ENCODE assay signal across 1 cellular context in genomic region chr2:189441709-189442074, GRCh38.
TF ChIP-seq lines count a peak whose summit lies in the region.

No MANE protein-coding gene starts in this region.

TF ChIP-seq in HepG2, 621 proteins besides CTCF, POLR2A, EP300 and RAD21 (continued from another document and continues in another):
- TF ChIP-seq, protein P1, sequence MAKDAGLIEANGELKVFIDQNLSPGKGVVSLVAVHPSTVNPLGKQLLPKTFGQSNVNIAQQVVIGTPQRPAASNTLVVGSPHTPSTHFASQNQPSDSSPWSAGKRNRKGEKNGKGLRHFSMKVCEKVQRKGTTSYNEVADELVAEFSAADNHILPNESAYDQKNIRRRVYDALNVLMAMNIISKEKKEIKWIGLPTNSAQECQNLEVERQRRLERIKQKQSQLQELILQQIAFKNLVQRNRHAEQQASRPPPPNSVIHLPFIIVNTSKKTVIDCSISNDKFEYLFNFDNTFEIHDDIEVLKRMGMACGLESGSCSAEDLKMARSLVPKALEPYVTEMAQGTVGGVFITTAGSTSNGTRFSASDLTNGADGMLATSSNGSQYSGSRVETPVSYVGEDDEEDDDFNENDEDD (CRISPR knock-in tag; IDR thresholded peaks at IDR 0.05; ENCODE audit: borderline replicate concordance) = no peak
- TF ChIP-seq FOSL1 (CRISPR knock-in tag; IDR thresholded peaks at IDR 0.05; ENCODE audit: borderline replicate concordance) (no peak), ZNF232 (CRISPR knock-in tag; IDR thresholded peaks at IDR 0.05; ENCODE audit: borderline replicate concordance) (no peak), IKZF4 (CRISPR knock-in tag; IDR thresholded peaks at IDR 0.05; ENCODE audit: borderline replicate concordance, low read depth, not compliant biosample characterization) (no peak), MTA3 (CRISPR knock-in tag; IDR thresholded peaks at IDR 0.05) (no peak), ZNF569 (CRISPR knock-in tag; IDR thresholded peaks at IDR 0.05; ENCODE audit: borderline replicate concordance) (no peak), MED13 (CRISPR knock-in tag; IDR thresholded peaks at IDR 0.05) (0 out of 2 replicates have a peak, but pooled peaks have one; percentile 18), ZNF549 (CRISPR knock-in tag; IDR thresholded peaks at IDR 0.05) (no peak), ZNF879 (CRISPR knock-in tag; IDR thresholded peaks at IDR 0.05) (no peak; the same call in 1 of the 2 replicates), AKNA (CRISPR knock-in tag; IDR thresholded peaks at IDR 0.05; ENCODE audit: borderline replicate concordance) (no peak), PAWR (CRISPR knock-in tag; IDR thresholded peaks at IDR 0.05; ENCODE audit: borderline replicate concordance) (no peak), ZNF598 (CRISPR knock-in tag; IDR thresholded peaks at IDR 0.05; ENCODE audit: borderline replicate concordance) (no peak), GMEB2 (CRISPR knock-in tag; IDR thresholded peaks at IDR 0.05; ENCODE audit: low read depth) (no peak), ZNF234 (CRISPR knock-in tag; conservative IDR thresholded peaks at IDR 0.05) (no peak), NFKB2 (CRISPR knock-in tag; IDR thresholded peaks at IDR 0.05; ENCODE audit: borderline replicate concordance) (peak; percentile 13), WIZ (CRISPR knock-in tag; IDR thresholded peaks at IDR 0.05) (no peak), PBX2 (CRISPR knock-in tag; IDR thresholded peaks at IDR 0.05) (no peak), GFI1 (CRISPR knock-in tag; IDR thresholded peaks at IDR 0.05; ENCODE audit: borderline replicate concordance) (no peak), MZF1 (CRISPR knock-in tag; IDR thresholded peaks at IDR 0.05; ENCODE audit: borderline replicate concordance) (no peak), ZNF264 (CRISPR knock-in tag; IDR thresholded peaks at IDR 0.05) (0 out of 2 replicates have a peak, but pooled peaks have one; percentile 1), ZNF530 (CRISPR knock-in tag; IDR thresholded peaks at IDR 0.05; ENCODE audit: low read depth) (no peak), MTERF4 (CRISPR knock-in tag; IDR thresholded peaks at IDR 0.05) (peak; percentile 10; the same call in 1 of the 2 replicates), ZNF7 (CRISPR knock-in tag; IDR thresholded peaks at IDR 0.05) (no peak), PITX1 (CRISPR knock-in tag; IDR thresholded peaks at IDR 0.05) (no peak), ZNF775 (CRISPR knock-in tag; IDR thresholded peaks at IDR 0.05; ENCODE audit: borderline replicate concordance) (no peak), HMGA1 (CRISPR knock-in tag; conservative IDR thresholded peaks at IDR 0.05) (no peak), DPF2 (CRISPR knock-in tag; IDR thresholded peaks at IDR 0.05; ENCODE audit: borderline replicate concordance, low read depth) (no peak), TEAD2 (CRISPR knock-in tag; IDR thresholded peaks at IDR 0.05) (no peak), KDM5A (IDR thresholded peaks at IDR 0.05; ENCODE audit: borderline replicate concordance, low read length) (no peak), ZNF292 (CRISPR knock-in tag; IDR thresholded peaks at IDR 0.05; ENCODE audit: borderline replicate concordance, low read depth) (no peak), EHMT2 (IDR thresholded peaks at IDR 0.05; ENCODE audit: borderline replicate concordance, low read depth, low read length) (no peak), GMEB1 (CRISPR knock-in tag; IDR thresholded peaks at IDR 0.05; ENCODE audit: borderline replicate concordance) (no peak), HMGXB3 (CRISPR knock-in tag; IDR thresholded peaks at IDR 0.05; ENCODE audit: borderline replicate concordance) (no peak), ZNF335 (CRISPR knock-in tag; IDR thresholded peaks at IDR 0.05) (no peak), ZNF205 (CRISPR knock-in tag; IDR thresholded peaks at IDR 0.05) (no peak), KDM1A (CRISPR knock-in tag; IDR thresholded peaks at IDR 0.05) (no peak)
- TF ChIP-seq, protein P2, sequence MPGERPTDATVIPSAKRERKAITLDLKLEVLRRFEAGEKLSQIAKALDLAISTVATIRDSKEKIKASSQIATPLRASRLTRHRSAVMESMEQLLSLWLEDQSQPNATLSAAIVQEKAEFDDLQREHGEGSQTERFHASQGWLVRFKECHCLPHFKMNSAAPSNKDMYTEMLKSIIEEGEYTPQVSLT (CRISPR knock-in tag; IDR thresholded peaks at IDR 0.05; ENCODE audit: borderline replicate concordance, low read depth) = no peak
- TF ChIP-seq, protein P3, sequence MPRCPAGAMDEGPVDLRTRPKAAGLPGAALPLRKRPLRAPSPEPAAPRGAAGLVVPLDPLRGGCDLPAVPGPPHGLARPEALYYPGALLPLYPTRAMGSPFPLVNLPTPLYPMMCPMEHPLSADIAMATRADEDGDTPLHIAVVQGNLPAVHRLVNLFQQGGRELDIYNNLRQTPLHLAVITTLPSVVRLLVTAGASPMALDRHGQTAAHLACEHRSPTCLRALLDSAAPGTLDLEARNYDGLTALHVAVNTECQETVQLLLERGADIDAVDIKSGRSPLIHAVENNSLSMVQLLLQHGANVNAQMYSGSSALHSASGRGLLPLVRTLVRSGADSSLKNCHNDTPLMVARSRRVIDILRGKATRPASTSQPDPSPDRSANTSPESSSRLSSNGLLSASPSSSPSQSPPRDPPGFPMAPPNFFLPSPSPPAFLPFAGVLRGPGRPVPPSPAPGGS (CRISPR knock-in tag; IDR thresholded peaks at IDR 0.05) = 0 out of 2 replicates have a peak, but pooled peaks have one; percentile 44
- TF ChIP-seq, protein P4, sequence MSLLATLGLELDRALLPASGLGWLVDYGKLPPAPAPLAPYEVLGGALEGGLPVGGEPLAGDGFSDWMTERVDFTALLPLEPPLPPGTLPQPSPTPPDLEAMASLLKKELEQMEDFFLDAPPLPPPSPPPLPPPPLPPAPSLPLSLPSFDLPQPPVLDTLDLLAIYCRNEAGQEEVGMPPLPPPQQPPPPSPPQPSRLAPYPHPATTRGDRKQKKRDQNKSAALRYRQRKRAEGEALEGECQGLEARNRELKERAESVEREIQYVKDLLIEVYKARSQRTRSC (CRISPR knock-in tag; IDR thresholded peaks at IDR 0.05; ENCODE audit: low read depth) = 0 out of 2 replicates have a peak, but pooled peaks have one; percentile 11
- TF ChIP-seq, protein P5, sequence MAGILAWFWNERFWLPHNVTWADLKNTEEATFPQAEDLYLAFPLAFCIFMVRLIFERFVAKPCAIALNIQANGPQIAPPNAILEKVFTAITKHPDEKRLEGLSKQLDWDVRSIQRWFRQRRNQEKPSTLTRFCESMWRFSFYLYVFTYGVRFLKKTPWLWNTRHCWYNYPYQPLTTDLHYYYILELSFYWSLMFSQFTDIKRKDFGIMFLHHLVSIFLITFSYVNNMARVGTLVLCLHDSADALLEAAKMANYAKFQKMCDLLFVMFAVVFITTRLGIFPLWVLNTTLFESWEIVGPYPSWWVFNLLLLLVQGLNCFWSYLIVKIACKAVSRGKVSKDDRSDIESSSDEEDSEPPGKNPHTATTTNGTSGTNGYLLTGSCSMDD (CRISPR knock-in tag; IDR thresholded peaks at IDR 0.05) = no peak
